Comparison of ENCODE assay signal across 20 cellular contexts in the genomic region with DNA sequence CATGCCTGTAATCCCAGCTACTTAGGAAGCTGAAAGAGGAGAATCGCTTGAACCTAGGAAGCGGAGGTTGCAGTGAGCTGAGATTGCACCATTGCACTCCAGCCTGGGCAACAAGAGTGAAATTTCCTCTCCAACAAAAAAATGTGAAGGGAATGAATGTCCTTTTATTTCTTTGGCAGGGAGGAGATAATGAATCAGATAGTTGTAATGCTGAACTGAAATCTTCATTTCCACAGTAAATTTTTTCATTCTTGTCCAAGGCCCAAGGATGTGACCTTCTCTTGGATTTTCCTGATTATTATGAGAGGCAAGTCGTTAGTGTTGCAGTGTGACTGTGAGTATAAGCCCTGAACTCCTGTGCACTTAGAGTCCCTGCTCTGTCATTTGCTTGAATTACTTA. TPM values are rescaled to one million over a fixed set of nuclear protein-coding genes. Genes with fewer than 3 reads are reported as not detected.
A peak's percentile ranks its signal among the peaks of the same experiment; 100 is the strongest.
DNase-seq lines count a peak whose midpoint lies in the region; ATAC-seq, FAIRE-seq and TF ChIP-seq lines count a peak whose summit lies in the region.
"Had no signal": no experiment of that assay in that cellular context is flagged by ENCODE, and none has a peak within 500 bp of the region (broad histone marks: within the 10 kb centered on the region; RNA-seq: fewer than 3 reads in every experiment).

No MANE protein-coding gene starts in this region.

- peak; percentile 74 for DNase-seq in GM23248
- no peak for DNase-seq in colonic mucosa
- DNase-seq in pancreas = no peak
- no peak for DNase-seq in putamen (ENCODE audit: low spot score)
- DNase-seq in activated effector memory CD4-positive, alpha-beta T cell treated with anti-CD3 and anti-CD28 coated beads, Interleukin-2, amount 50 U/mL, for 16 hours = no peak
- DNase-seq: activated CD4-positive, CD25-positive, alpha-beta regulatory T cell; activated naive CD8-positive, alpha-beta T cell treated with anti-CD3 and anti-CD28 coated beads, Interleukin-2, amount 10 ng/mL, durations not matched to agents 7 days and 5 days; activated T-cell treated with anti-CD3 and anti-CD28 coated beads, Interleukin-2, amount 50 U/mL, for 72 hours; Caco-2; caudate nucleus; effector memory CD4-positive, alpha-beta T cell; NCI-H1436; NCI-H2171 treated with DMSO at 0.1 percent for 48 hours; stimulated activated CD4-positive, alpha-beta T cell treated with anti-CD3 and anti-CD28 coated beads, Interleukin-12 subunit alpha, Interleukin-12 subunit beta, amount 100 ng/mL, for 4 hours had no signal

- H4K20me1 ChIP-seq in GM23248 (ENCODE audit: insufficient read depth) = no peaks in the 10 kb centered on the region

- intact Hi-C loops in colonic mucosa (cut with DNase I) = no loop called here
- intact Hi-C loops in pancreas (cut with DNase I) = no loop called here

- H3K27ac ChIP-seq in ACC112 (ENCODE audit: low read depth, low read length) = peak overlapping the region; percentile 34; the same call in 1 of the 2 replicates
- H3K27ac ChIP-seq in GM23248 = peak overlapping the region; percentile 54
- H3K27ac ChIP-seq in colonic mucosa = peak overlapping the region; percentile 88
- no peak overlapping the region for H3K27ac ChIP-seq in pancreas

- ATAC-seq in pancreas = peak in 3 of 4 donors; percentile 9 to 28 (median 19)
- no peak for ATAC-seq in HG03439 (IDR thresholded peaks at IDR 0.05; ENCODE audit: unreplicated experiment)
- ATAC-seq in HG03095 (IDR thresholded peaks at IDR 0.05; ENCODE audit: unreplicated experiment) = no peak
- ATAC-seq: activated T-cell treated with anti-CD3 and anti-CD28 coated beads, Interleukin-2, amount 50 U/mL, for 72 hours had no signal

- H3K27me3 ChIP-seq in ACC112 (ENCODE audit: insufficient read depth, low read length) = no peaks in the 10 kb centered on the region
- H3K27me3 ChIP-seq in GM23248 (replicated peaks; ENCODE audit: insufficient read depth) = no peaks in the 10 kb centered on the region
- no peaks in the 10 kb centered on the region for H3K27me3 ChIP-seq in colonic mucosa
- no peaks in the 10 kb centered on the region for H3K27me3 ChIP-seq in pancreas

- H2AFZ ChIP-seq in ACC112 (ENCODE audit: low read length, unreplicated experiment) (no peak overlapping the region), GM23248 (no peak overlapping the region)

- H3K4me3 ChIP-seq in ACC112 (ENCODE audit: low read depth, low read length) (peak overlapping the region; percentile 14; the same call in 1 of the 2 replicates), GM23248 (peak overlapping the region; percentile 38), colonic mucosa (no peak overlapping the region), pancreas (no peak overlapping the region)

- peak overlapping the region; percentile 72 for H3K4me2 ChIP-seq in GM23248 (ENCODE audit: unreplicated experiment)

- FAIRE-seq in pancreas (lab: Jason Lieb, UNC) = no peak

- WGBS in GM23248 (ENCODE audit: low coverage in 1 of 2, low lambda C conversion rate in 2 of 2, missing lambda C conversion rate in 2 of 2), 2 experiments = 13 to 17% methylated on average over 3 of the region's 3 CpGs
- 76 to 80% methylated on average over 3 of the region's 3 CpGs for WGBS in pancreas, 2 donors

- H3K4me1 ChIP-seq in ACC112 (ENCODE audit: control insufficient read depth, insufficient read depth, low read length, unreplicated experiment) (peaks cover 67% of the 10 kb centered on the region), GM23248 (ENCODE audit: insufficient read depth) (peaks cover 93% of the 10 kb centered on the region), colonic mucosa (peaks cover 3% of the 10 kb centered on the region), pancreas (no peaks in the 10 kb centered on the region)

- in situ Hi-C loops in GM23248 (cut with MboI) = no loop called here

- H3K9ac ChIP-seq in GM23248 = no peak overlapping the region
- peak overlapping the region in 1 of 2 donors; percentile 3 for H3K9ac ChIP-seq in colonic mucosa (ENCODE audit: low read depth in 2 of 2, low read length in 2 of 2)

- H3K9me3 ChIP-seq in GM23248 (ENCODE audit: low read depth) (no peaks in the 10 kb centered on the region), colonic mucosa (no peaks in the 10 kb centered on the region), pancreas (no peaks in the 10 kb centered on the region)
- H3K9me3 ChIP-seq: Caco-2 had no signal

- TF ChIP-seq CTCF in colonic mucosa (IDR thresholded peaks at IDR 0.05) (no peak), pancreas (IDR thresholded peaks at IDR 0.05) (no peak)

- H3F3A ChIP-seq in GM23248 (ENCODE audit: insufficient read depth) = peaks cover 59% of the 10 kb centered on the region

- H3K36me3 ChIP-seq in ACC112 (ENCODE audit: insufficient read depth, low read length) (no peaks in the 10 kb centered on the region), GM23248 (ENCODE audit: low read depth) (no peaks in the 10 kb centered on the region), colonic mucosa (no peaks in the 10 kb centered on the region), pancreas (no peaks in the 10 kb centered on the region)

- H3K79me2 ChIP-seq in ACC112 (ENCODE audit: control insufficient read depth, insufficient read depth, low read length, unreplicated experiment) (peaks cover 60% of the 10 kb centered on the region), GM23248 (ENCODE audit: insufficient read depth) (peaks cover 47% of the 10 kb centered on the region)

- H3K9me2 ChIP-seq in GM23248 (ENCODE audit: insufficient read depth) = no peaks in the 10 kb centered on the region

RNA-seq across cellular contexts. Expression of a gene that starts 13.6 kb away (rescaled TPM):
- 22.4 and 23.9 TPM in 2 replicates for total RNA-seq in GM23248 (2014; rRNA removed; shearing (Covaris generic))
- polyA plus RNA-seq in GM23248 (2016; fragmentation: Nextera tagmentation; extraction: Ambion mirVana) (13.3 and 15.1 TPM in 2 replicates), pancreas (1 to 10 TPM; 2.2 to 2.7 TPM)
- total RNA-seq in colonic mucosa (10 to 100 TPM; 16.3 to 20.4 TPM), pancreas (1 to 10 TPM; 1.2 to 3.5 (median 2.3) TPM)

RNA-seq across cellular contexts. Expression of a gene that starts 42.0 kb away (rescaled TPM):
- 0.22 TPM in 1 of 2 replicates, not detected in the other for total RNA-seq in GM23248 (2014; rRNA removed; shearing (Covaris generic))
- not detected in 2 replicates for polyA plus RNA-seq in GM23248 (2016; fragmentation: Nextera tagmentation; extraction: Ambion mirVana)
- total RNA-seq in colonic mucosa = 10 to 100 TPM; 26.6 to 28.2 TPM
- total RNA-seq in pancreas = 10 to 100 TPM in 1 of 6 donors, 1 to 10 TPM in 5; 2.3 to 17.4 (median 4.3) TPM
- polyA plus RNA-seq in pancreas = 1 to 10 TPM; 3.4 to 3.6 TPM
- total RNA-seq: activated naive CD8-positive, alpha-beta T cell treated with anti-CD3 and anti-CD28 coated beads, Interleukin-2, amount 10 ng/mL, durations not matched to agents 7 days and 5 days; Caco-2; fibroblast of villous mesenchyme; OCI-LY7; pulmonary artery endothelial cell had no signal

RNA-seq across cellular contexts. Expression of a gene that starts 59.0 kb away (rescaled TPM):
- total RNA-seq in GM23248 (2014; rRNA removed; shearing (Covaris generic)) = 161 and 164 TPM in 2 replicates
- 249 and 262 TPM in 2 replicates for polyA plus RNA-seq in GM23248 (2016; fragmentation: Nextera tagmentation; extraction: Ambion mirVana)
- 100 to 1,000 TPM in 1 of 2 donors, 10 to 100 TPM in 1; 88.3 to 265 TPM for total RNA-seq in colonic mucosa
- 10 to 100 TPM in 4 of 6 donors, 1 to 10 TPM in 2; 8.1 to 78.7 (median 17.5) TPM for total RNA-seq in pancreas
- 10 to 100 TPM; 58.0 to 78.4 TPM for polyA plus RNA-seq in pancreas
- total RNA-seq: Caco-2 had no signal

Comparison
In these comparisons a context has a peak if more than half of its experiments do, and no peak if none do; other contexts are left out.
1. H3K27ac ChIP-seq: peak in ACC112 (single experiment), GM23248 (single experiment) and colonic mucosa (single experiment); none in pancreas (0 of 4).
2. H3K4me3 ChIP-seq: peak in ACC112 (single experiment) and GM23248 (single experiment); none in colonic mucosa (single experiment) and pancreas (0 of 4).
3. ATAC-seq: peak in pancreas (3 of 4); none in HG03439 (single experiment) and HG03095 (single experiment).